ENCODE assay signal across 8 cellular contexts in genomic region chr1:61184035-61184713, GRCh38.
DNase-seq lines count a peak whose midpoint lies in the region; ATAC-seq and TF ChIP-seq lines count a peak whose summit lies in the region.

No MANE protein-coding gene starts in this region.

- H3K9me3 ChIP-seq in testis: no peaks in the 10 kb centered on the region

- intact Hi-C loops in testis (cut with DNase I; ENCODE audit: low total_unique reads): no loop called here

- TF ChIP-seq CTCF in cardiac fibroblast (IDR thresholded peaks at IDR 0.05; ENCODE audit: low read depth, low read length): no peak
- no peak for TF ChIP-seq CTCF in testis (IDR thresholded peaks at IDR 0.05)

- H3K27ac ChIP-seq in layer of hippocampus (ENCODE audit: low read depth, low read length): peak overlapping the region; percentile 95
- H3K27ac ChIP-seq in testis: peak overlapping the region; percentile 41 to 81

- TF ChIP-seq POLR2A in testis (IDR thresholded peaks at IDR 0.05): no peak

- peak; percentile 82 for DNase-seq in ACHN
- peak; percentile 99 for DNase-seq in NCI-H2029 (lab: John Stamatoyannopoulos, UW)
- peak; percentile 94 to 98 for DNase-seq in cardiac fibroblast (ENCODE audit: low read depth in 2 of 2)
- peak; percentile 97 for DNase-seq in testis
- no peak for DNase-seq in stimulated activated CD4-positive, alpha-beta T cell treated with anti-CD3 and anti-CD28 coated beads, Interleukin-4, amount 100 ng/mL, for 1 hour
- DNase-seq in activated CD4-positive, alpha-beta T cell treated with anti-CD3 and anti-CD28 coated beads, Interleukin-2, amount 50 U/mL, for 4 hours: no peak

- H3K4me3 ChIP-seq in cardiac fibroblast (replicated peaks in 1 of 2; ENCODE audit: low read depth in 2 of 2, low read length in 2 of 2) (peak overlapping the region; percentile 13 to 19), testis (peak overlapping the region; percentile 26 to 47)

- peaks cover 39% of the 10 kb centered on the region for H3K4me1 ChIP-seq in testis

- H3K27me3 ChIP-seq in layer of hippocampus (ENCODE audit: control insufficient read depth, insufficient read depth, low read length): no peaks in the 10 kb centered on the region
- H3K27me3 ChIP-seq in testis: no peaks in the 10 kb centered on the region

- 2 to 10% methylated on average over 18 of the region's 18 CpGs for WGBS in testis, 2 donors

- in situ Hi-C loops in ACHN (cut with HindIII; ENCODE audit: low pct_ligation_motif_present, low pct_unique_long_range_greater_than_20kb, low sequenced_read_pairs): no loop called here

- no peak for ATAC-seq in HG03175 (IDR thresholded peaks at IDR 0.05; ENCODE audit: unreplicated experiment)

- no peaks in the 10 kb centered on the region for H3K36me3 ChIP-seq in testis (ENCODE audit: low read depth, missing control alignments)

Comparison
In these comparisons a context has a peak if more than half of its experiments do, and no peak if none do; other contexts are left out.
1. DNase-seq: peak in ACHN (single experiment), NCI-H2029 (single experiment), cardiac fibroblast (2 of 2) and testis (single experiment); none in stimulated activated CD4-positive, alpha-beta T cell treated with anti-CD3 and anti-CD28 coated beads, Interleukin-4, amount 100 ng/mL, for 1 hour (single experiment) and activated CD4-positive, alpha-beta T cell treated with anti-CD3 and anti-CD28 coated beads, Interleukin-2, amount 50 U/mL, for 4 hours (0 of 2).